Comparison of ENCODE assay signal across 1 cellular context in the genomic region with DNA sequence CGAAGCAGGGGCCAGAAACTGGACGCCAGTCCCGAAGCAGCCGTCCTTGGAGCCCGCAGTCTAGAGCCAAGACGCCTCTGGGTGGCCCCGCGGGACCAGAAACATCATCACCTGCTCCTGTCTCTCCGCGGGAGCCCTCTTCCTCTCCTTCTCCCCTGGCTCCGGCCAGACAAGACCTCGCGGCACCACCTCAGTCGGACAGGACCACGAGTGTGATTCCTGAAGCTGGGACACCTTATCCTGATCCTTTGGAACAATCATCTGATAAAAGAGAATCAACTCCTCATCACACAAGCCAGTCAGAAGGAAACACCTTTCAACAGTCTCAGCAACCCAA.
TF ChIP-seq lines count a peak whose summit lies in the region.

No MANE protein-coding gene starts in this region.

TF ChIP-seq in HepG2, 621 proteins besides CTCF, POLR2A, EP300 and RAD21:
- TF ChIP-seq, protein P1, sequence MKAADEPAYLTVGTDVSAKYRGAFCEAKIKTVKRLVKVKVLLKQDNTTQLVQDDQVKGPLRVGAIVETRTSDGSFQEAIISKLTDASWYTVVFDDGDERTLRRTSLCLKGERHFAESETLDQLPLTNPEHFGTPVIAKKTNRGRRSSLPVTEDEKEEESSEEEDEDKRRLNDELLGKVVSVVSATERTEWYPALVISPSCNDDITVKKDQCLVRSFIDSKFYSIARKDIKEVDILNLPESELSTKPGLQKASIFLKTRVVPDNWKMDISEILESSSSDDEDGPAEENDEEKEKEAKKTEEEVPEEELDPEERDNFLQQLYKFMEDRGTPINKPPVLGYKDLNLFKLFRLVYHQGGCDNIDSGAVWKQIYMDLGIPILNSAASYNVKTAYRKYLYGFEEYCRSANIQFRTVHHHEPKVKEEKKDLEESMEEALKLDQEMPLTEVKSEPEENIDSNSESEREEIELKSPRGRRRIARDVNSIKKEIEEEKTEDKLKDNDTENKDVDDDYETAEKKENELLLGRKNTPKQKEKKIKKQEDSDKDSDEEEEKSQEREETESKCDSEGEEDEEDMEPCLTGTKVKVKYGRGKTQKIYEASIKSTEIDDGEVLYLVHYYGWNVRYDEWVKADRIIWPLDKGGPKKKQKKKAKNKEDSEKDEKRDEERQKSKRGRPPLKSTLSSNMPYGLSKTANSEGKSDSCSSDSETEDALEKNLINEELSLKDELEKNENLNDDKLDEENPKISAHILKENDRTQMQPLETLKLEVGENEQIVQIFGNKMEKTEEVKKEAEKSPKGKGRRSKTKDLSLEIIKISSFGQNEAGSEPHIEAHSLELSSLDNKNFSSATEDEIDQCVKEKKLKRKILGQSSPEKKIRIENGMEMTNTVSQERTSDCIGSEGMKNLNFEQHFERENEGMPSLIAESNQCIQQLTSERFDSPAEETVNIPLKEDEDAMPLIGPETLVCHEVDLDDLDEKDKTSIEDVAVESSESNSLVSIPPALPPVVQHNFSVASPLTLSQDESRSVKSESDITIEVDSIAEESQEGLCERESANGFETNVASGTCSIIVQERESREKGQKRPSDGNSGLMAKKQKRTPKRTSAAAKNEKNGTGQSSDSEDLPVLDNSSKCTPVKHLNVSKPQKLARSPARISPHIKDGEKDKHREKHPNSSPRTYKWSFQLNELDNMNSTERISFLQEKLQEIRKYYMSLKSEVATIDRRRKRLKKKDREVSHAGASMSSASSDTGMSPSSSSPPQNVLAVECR (CRISPR knock-in tag; IDR thresholded peaks at IDR 0.05; ENCODE audit: borderline replicate concordance): 0 out of 2 replicates have a peak, but pooled peaks have one; percentile 1
- TF ChIP-seq ZNF619 (CRISPR knock-in tag; IDR thresholded peaks at IDR 0.05) (0 out of 2 replicates have a peak, but pooled peaks have one; percentile 7), AKAP8 (CRISPR knock-in tag; IDR thresholded peaks at IDR 0.05) (no peak), ZNF749 (CRISPR knock-in tag; IDR thresholded peaks at IDR 0.05; ENCODE audit: borderline replicate concordance) (no peak), STAG1 (CRISPR knock-in tag; IDR thresholded peaks at IDR 0.05) (peak; percentile 46)
- TF ChIP-seq, protein P2, sequence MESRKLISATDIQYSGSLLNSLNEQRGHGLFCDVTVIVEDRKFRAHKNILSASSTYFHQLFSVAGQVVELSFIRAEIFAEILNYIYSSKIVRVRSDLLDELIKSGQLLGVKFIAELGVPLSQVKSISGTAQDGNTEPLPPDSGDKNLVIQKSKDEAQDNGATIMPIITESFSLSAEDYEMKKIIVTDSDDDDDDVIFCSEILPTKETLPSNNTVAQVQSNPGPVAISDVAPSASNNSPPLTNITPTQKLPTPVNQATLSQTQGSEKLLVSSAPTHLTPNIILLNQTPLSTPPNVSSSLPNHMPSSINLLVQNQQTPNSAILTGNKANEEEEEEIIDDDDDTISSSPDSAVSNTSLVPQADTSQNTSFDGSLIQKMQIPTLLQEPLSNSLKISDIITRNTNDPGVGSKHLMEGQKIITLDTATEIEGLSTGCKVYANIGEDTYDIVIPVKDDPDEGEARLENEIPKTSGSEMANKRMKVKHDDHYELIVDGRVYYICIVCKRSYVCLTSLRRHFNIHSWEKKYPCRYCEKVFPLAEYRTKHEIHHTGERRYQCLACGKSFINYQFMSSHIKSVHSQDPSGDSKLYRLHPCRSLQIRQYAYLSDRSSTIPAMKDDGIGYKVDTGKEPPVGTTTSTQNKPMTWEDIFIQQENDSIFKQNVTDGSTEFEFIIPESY (CRISPR knock-in tag; IDR thresholded peaks at IDR 0.05): peak; percentile 40; the same call in 1 of the 2 replicates
